8 cellular contexts compared by ENCODE assay signal in the genomic region with DNA sequence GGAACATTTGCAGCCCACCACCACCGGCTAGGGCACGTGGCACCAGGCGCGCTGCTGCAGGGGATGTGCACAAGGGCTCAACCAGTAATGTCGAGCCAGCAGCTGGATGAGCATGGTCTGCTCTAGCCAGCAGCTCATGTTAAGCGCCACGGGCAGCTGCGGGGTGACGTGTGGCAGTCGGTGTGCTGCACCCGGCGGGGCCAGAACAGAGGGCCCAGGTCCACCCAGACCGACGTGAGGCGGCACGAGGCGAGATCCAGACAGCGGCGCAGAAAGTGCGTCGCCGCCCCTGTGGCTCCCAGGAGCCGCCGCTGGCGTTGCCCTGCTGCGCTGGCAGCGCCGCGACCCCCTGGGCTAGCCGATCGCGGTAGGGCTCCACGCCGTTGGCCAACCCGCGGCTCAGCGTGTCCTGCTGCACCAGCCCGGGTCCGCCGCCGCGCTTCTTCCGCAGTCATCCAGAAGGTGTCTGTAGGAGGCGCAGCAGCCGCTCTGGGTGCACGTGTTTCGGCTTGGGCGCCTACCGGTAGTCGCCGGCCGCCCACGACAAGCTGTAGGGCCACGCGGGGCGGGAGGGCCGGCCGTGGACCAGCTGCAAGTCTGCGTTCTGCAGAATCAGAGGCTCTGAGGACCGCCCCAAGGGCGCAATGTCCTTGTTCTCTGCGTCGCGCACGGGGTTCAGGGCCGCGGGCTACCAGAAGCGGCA. TPM values are rescaled to one million over a fixed set of nuclear protein-coding genes. Genes with fewer than 3 reads are reported as not detected.
DNase-seq lines count a peak whose midpoint lies in the region; ATAC-seq and TF ChIP-seq lines count a peak whose summit lies in the region.

No MANE protein-coding gene starts in this region.

- no peak overlapping the region for H4K91ac ChIP-seq in neuronal stem cell (ENCODE audit: low read depth, low read length, poor library complexity)

- H3K9me3 ChIP-seq in CD4-positive, alpha-beta T cell (ENCODE audit: control insufficient read depth, low read length), result no peaks in the 10 kb centered on the region
- H3K9me3 ChIP-seq in neuronal stem cell (replicated peaks in 1 of 2; ENCODE audit: control insufficient read depth in 2 of 2, insufficient read depth in 1 of 2, low read depth in 1 of 2, low read length in 2 of 2), result peaks cover 0 to 2% of the 10 kb centered on the region in 2 donors
- H3K9me3 ChIP-seq in subcutaneous abdominal adipose tissue (ENCODE audit: control insufficient read depth in 5 of 5, low read length in 5 of 5), result no peaks in the 10 kb centered on the region

- no peak for TF ChIP-seq CTCF in CD4-positive, alpha-beta T cell (IDR thresholded peaks at IDR 0.05)

- H2AK5ac ChIP-seq in neuronal stem cell (ENCODE audit: low read depth, low read length), result peak overlapping the region; percentile 79

- peak overlapping the region; percentile 31 for H4K8ac ChIP-seq in neuronal stem cell (ENCODE audit: low read depth, low read length)

- H3K27ac Mint-ChIP-seq in CD4-positive, alpha-beta T cell, result no peak overlapping the region

- no peaks in the 10 kb centered on the region for H3K36me3 Mint-ChIP-seq in CD4-positive, alpha-beta T cell (ENCODE audit: low read depth)

- H3K27ac ChIP-seq in CD4-positive, alpha-beta T cell (ENCODE audit: low read depth, low read length), result no peak overlapping the region
- H3K27ac ChIP-seq in neuronal stem cell (replicated peaks; ENCODE audit: low read length) (no peak overlapping the region), subcutaneous abdominal adipose tissue (ENCODE audit: low read depth, low read length) (no peak overlapping the region)

- CTCF ChIA-PET in CD4-positive, alpha-beta T cell (lab: Charles Lee), result interaction anchor here (0.6 to 4.1 kb wide), 8 partner anchors 10 to 146 kb away, joined by 4 to 46 read pairs (median 6); a partner anchor contains a TSS

- peaks cover 3% of the 10 kb centered on the region for H3K4me1 Mint-ChIP-seq in CD4-positive, alpha-beta T cell (ENCODE audit: low read depth)

- H3K36me3 ChIP-seq in neuronal stem cell (replicated peaks in 1 of 2; ENCODE audit: control insufficient read depth in 2 of 2, insufficient read depth in 2 of 2, low read length in 2 of 2) (peaks cover 13 to 26% of the 10 kb centered on the region in 2 donors), subcutaneous abdominal adipose tissue (ENCODE audit: control insufficient read depth in 5 of 5, insufficient read depth in 5 of 5, low read length in 5 of 5) (peaks cover 0 to 7% (median 0%) of the 10 kb centered on the region in 5 donors)

- H2AFZ ChIP-seq in neuronal stem cell (ENCODE audit: low read length), result peak overlapping the region; percentile 93

- peaks cover 39% of the 10 kb centered on the region for H3K27me3 Mint-ChIP-seq in CD4-positive, alpha-beta T cell

- peak overlapping the region; percentile 87 for H3K23ac ChIP-seq in neuronal stem cell (ENCODE audit: low read depth, low read length, poor library complexity)

- H3K27me3 ChIP-seq in CD4-positive, alpha-beta T cell (ENCODE audit: control insufficient read depth, insufficient read depth, low read length), result peaks cover 9% of the 10 kb centered on the region
- peaks cover 0 to 33% (median 8%) of the 10 kb centered on the region in 3 experiments for H3K27me3 ChIP-seq in neuronal stem cell (ENCODE audit: control insufficient read depth in 3 of 3, insufficient read depth in 3 of 3, low read depth in 1 of 3, low read length in 3 of 3)
- peaks cover 21 to 31% (median 28%) of the 10 kb centered on the region in 5 donors for H3K27me3 ChIP-seq in subcutaneous abdominal adipose tissue (ENCODE audit: control insufficient read depth in 5 of 5, insufficient read depth in 4 of 5, low read length in 5 of 5)

- no peak overlapping the region for H2BK120ac ChIP-seq in neuronal stem cell (ENCODE audit: low read depth, low read length)

- peak overlapping the region; percentile 84 for H3K18ac ChIP-seq in neuronal stem cell (ENCODE audit: low read length)

- H3K9ac ChIP-seq in neuronal stem cell (ENCODE audit: low read depth, low read length, poor library complexity) (peak overlapping the region; percentile 89), subcutaneous abdominal adipose tissue (ENCODE audit: low read length in 5 of 5) (peak overlapping the region in 1 of 5 donors; percentile 54)

- H2BK5ac ChIP-seq in neuronal stem cell (ENCODE audit: low read length), result peak overlapping the region; percentile 88

- H2BK12ac ChIP-seq in neuronal stem cell (ENCODE audit: low read length), result no peak overlapping the region

- POLR2A ChIA-PET in CD4-positive, alpha-beta T cell (lab: Charles Lee), result interaction anchor here (0.9 to 1.8 kb wide), 6 partner anchors 10 to 210 kb away, joined by 3 to 7 read pairs (median 4); a partner anchor contains a TSS

- H3K4ac ChIP-seq in neuronal stem cell (ENCODE audit: low read length), result no peak overlapping the region

- H3K4me3 Mint-ChIP-seq in CD4-positive, alpha-beta T cell, result peak overlapping the region; percentile 25

- peaks cover 17 to 18% of the 10 kb centered on the region in 2 donors for H3K4me1 ChIP-seq in neuronal stem cell (ENCODE audit: control insufficient read depth in 2 of 2, insufficient read depth in 1 of 2, low read depth in 1 of 2, low read length in 2 of 2)
- H3K4me1 ChIP-seq in subcutaneous abdominal adipose tissue (ENCODE audit: control insufficient read depth in 5 of 5, insufficient read depth in 5 of 5, low read length in 5 of 5), result peaks cover 1 to 20% (median 19%) of the 10 kb centered on the region in 5 donors

- ATAC-seq in CD4-positive, alpha-beta T cell (ENCODE audit: poor library complexity), result peak; percentile 78
- ATAC-seq in HG02610 (IDR thresholded peaks at IDR 0.05; ENCODE audit: unreplicated experiment) (no peak), HG03442 (IDR thresholded peaks at IDR 0.05; ENCODE audit: unreplicated experiment) (no peak)

- H3K14ac ChIP-seq in neuronal stem cell (ENCODE audit: low read length), result peak overlapping the region; percentile 86

- intact Hi-C loops in CD4-positive, alpha-beta T cell (cut with DNase I, micrococcal nuclease), result loop anchor here in 1 of 2 experiments (1.0 kb wide), 1 partner anchor 45 kb away; no protein-coding TSS in a partner anchor

- peak overlapping the region; percentile 90 for H3K4me2 ChIP-seq in neuronal stem cell (ENCODE audit: insufficient read depth, low read length, poor library complexity, severe bottlenecking)

- H3K4me3 ChIP-seq in neuronal stem cell (ENCODE audit: low read length in 2 of 2) (peak overlapping the region; percentile 44 to 60), subcutaneous abdominal adipose tissue (ENCODE audit: low read depth in 1 of 5, low read length in 5 of 5) (peak overlapping the region in 4 of 5 donors; percentile 51 to 61 (median 56))

- WGBS in neuronal stem cell (ENCODE audit: extremely low coverage in 2 of 2, insufficient read length in 2 of 2, insufficient replicate concordance in 1 of 2), 2 donors, result no CpG with 5 or more reads among the region's 68 CpGs

- H2BK15ac ChIP-seq in neuronal stem cell (ENCODE audit: low read length), result no peak overlapping the region

- H3K9me3 Mint-ChIP-seq in CD4-positive, alpha-beta T cell, result no peaks in the 10 kb centered on the region

- no peaks in the 10 kb centered on the region for H3K79me1 ChIP-seq in neuronal stem cell (ENCODE audit: low read depth, low read length)

- DNase-seq in CD4-positive, alpha-beta T cell, result peak; percentile 36 to 71 (median 56)
- DNase-seq in NCI-H1092 (lab: John Stamatoyannopoulos, UW) (peak; percentile 33), fibroblast of peridontal ligament (ENCODE audit: extremely low read depth) (peak; percentile 29), neuronal stem cell (ENCODE audit: low spot score) (no peak)
- DNase-seq in activated T-cell treated with anti-CD3 and anti-CD28 coated beads, Interleukin-2, amount 50 U/mL, for 1 hour, result peak; percentile 70

RNA-seq across cellular contexts. Expression of a gene that starts 4.6 kb away (rescaled TPM):
- not detected for total RNA-seq in CD4-positive, alpha-beta T cell
- polyA plus RNA-seq in neuronal stem cell (2013, experiment 1 of 2), result 0.13 TPM
- 0.06 TPM for polyA plus RNA-seq in neuronal stem cell (2013, experiment 2 of 2)

RNA-seq across cellular contexts. Expression of a gene that starts 10.8 kb away (rescaled TPM):
- 1 to 10 TPM; 1.4 to 1.8 TPM for total RNA-seq in CD4-positive, alpha-beta T cell
- 22.8 TPM for polyA plus RNA-seq in neuronal stem cell (2013, experiment 1 of 2)
- polyA plus RNA-seq in neuronal stem cell (2013, experiment 2 of 2), result 22.6 TPM

RNA-seq across cellular contexts. Expression of a gene that starts 25.6 kb away (rescaled TPM):
- 10 to 100 TPM; 18.3 to 20.6 TPM for total RNA-seq in CD4-positive, alpha-beta T cell
- 14.6 TPM for polyA plus RNA-seq in neuronal stem cell (2013, experiment 1 of 2)
- polyA plus RNA-seq in neuronal stem cell (2013, experiment 2 of 2), result 14.0 TPM

RNA-seq across cellular contexts. Expression of a gene that starts 30.7 kb away (rescaled TPM):
- 100 to 1,000 TPM; 525 to 541 TPM for total RNA-seq in CD4-positive, alpha-beta T cell
- 1,054 TPM for polyA plus RNA-seq in neuronal stem cell (2013, experiment 1 of 2)
- 1,005 TPM for polyA plus RNA-seq in neuronal stem cell (2013, experiment 2 of 2)
